In genomic region chr14:60396718-60397343, GRCh38 we compare ENCODE assay signal across 1 cellular context.
TF ChIP-seq lines count a peak whose summit lies in the region.

No MANE protein-coding gene starts in this region.

TF ChIP-seq in GM23338, 12 proteins besides CTCF, POLR2A, EP300 and RAD21 (continued from another document):
- TF ChIP-seq, protein P1, sequence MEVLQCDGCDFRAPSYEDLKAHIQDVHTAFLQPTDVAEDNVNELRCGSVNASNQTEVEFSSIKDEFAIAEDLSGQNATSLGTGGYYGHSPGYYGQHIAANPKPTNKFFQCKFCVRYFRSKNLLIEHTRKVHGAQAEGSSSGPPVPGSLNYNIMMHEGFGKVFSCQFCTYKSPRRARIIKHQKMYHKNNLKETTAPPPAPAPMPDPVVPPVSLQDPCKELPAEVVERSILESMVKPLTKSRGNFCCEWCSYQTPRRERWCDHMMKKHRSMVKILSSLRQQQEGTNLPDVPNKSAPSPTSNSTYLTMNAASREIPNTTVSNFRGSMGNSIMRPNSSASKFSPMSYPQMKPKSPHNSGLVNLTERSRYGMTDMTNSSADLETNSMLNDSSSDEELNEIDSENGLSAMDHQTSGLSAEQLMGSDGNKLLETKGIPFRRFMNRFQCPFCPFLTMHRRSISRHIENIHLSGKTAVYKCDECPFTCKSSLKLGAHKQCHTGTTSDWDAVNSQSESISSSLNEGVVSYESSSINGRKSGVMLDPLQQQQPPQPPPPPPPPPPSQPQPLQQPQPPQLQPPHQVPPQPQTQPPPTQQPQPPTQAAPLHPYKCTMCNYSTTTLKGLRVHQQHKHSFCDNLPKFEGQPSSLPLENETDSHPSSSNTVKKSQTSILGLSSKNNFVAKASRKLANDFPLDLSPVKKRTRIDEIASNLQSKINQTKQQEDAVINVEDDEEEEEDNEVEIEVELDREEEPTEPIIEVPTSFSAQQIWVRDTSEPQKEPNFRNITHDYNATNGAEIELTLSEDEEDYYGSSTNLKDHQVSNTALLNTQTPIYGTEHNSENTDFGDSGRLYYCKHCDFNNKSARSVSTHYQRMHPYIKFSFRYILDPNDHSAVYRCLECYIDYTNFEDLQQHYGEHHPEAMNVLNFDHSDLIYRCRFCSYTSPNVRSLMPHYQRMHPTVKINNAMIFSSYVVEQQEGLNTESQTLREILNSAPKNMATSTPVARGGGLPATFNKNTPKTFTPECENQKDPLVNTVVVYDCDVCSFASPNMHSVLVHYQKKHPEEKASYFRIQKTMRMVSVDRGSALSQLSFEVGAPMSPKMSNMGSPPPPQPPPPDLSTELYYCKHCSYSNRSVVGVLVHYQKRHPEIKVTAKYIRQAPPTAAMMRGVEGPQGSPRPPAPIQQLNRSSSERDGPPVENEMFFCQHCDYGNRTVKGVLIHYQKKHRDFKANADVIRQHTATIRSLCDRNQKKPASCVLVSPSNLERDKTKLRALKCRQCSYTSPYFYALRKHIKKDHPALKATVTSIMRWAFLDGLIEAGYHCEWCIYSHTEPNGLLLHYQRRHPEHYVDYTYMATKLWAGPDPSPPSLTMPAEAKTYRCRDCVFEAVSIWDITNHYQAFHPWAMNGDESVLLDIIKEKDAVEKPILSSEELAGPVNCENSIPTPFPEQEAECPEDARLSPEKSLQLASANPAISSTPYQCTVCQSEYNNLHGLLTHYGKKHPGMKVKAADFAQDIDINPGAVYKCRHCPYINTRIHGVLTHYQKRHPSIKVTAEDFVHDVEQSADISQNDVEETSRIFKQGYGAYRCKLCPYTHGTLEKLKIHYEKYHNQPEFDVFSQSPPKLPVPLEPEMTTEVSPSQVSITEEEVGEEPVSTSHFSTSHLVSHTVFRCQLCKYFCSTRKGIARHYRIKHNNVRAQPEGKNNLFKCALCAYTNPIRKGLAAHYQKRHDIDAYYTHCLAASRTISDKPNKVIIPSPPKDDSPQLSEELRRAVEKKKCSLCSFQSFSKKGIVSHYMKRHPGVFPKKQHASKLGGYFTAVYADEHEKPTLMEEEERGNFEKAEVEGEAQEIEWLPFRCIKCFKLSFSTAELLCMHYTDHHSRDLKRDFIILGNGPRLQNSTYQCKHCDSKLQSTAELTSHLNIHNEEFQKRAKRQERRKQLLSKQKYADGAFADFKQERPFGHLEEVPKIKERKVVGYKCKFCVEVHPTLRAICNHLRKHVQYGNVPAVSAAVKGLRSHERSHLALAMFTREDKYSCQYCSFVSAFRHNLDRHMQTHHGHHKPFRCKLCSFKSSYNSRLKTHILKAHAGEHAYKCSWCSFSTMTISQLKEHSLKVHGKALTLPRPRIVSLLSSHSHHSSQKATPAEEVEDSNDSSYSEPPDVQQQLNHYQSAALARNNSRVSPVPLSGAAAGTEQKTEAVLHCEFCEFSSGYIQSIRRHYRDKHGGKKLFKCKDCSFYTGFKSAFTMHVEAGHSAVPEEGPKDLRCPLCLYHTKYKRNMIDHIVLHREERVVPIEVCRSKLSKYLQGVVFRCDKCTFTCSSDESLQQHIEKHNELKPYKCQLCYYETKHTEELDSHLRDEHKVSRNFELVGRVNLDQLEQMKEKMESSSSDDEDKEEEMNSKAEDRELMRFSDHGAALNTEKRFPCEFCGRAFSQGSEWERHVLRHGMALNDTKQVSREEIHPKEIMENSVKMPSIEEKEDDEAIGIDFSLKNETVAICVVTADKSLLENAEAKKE (CRISPR knock-in tag; IDR thresholded peaks at IDR 0.05): no peak
- TF ChIP-seq, protein P2, sequence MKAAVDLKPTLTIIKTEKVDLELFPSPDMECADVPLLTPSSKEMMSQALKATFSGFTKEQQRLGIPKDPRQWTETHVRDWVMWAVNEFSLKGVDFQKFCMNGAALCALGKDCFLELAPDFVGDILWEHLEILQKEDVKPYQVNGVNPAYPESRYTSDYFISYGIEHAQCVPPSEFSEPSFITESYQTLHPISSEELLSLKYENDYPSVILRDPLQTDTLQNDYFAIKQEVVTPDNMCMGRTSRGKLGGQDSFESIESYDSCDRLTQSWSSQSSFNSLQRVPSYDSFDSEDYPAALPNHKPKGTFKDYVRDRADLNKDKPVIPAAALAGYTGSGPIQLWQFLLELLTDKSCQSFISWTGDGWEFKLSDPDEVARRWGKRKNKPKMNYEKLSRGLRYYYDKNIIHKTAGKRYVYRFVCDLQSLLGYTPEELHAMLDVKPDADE (IDR thresholded peaks at IDR 0.05): no peak
- no peak for TF ChIP-seq EZH2 (IDR thresholded peaks at IDR 0.05; ENCODE audit: low read depth, unreplicated experiment)
- no peak for TF ChIP-seq ZNF114 (CRISPR knock-in tag; IDR thresholded peaks at IDR 0.05)
- no peak for TF ChIP-seq CREB1 (CRISPR knock-in tag; IDR thresholded peaks at IDR 0.05; ENCODE audit: low read depth)
- no peak for TF ChIP-seq JUNB (IDR thresholded peaks at IDR 0.05; ENCODE audit: unreplicated experiment)
- TF ChIP-seq NANOG (IDR thresholded peaks at IDR 0.05; ENCODE audit: borderline replicate concordance): no peak
- TF ChIP-seq STAT1 (IDR thresholded peaks at IDR 0.05; ENCODE audit: unreplicated experiment): no peak
